Comparison of ENCODE assay signal across 10 cellular contexts in the genomic region with DNA sequence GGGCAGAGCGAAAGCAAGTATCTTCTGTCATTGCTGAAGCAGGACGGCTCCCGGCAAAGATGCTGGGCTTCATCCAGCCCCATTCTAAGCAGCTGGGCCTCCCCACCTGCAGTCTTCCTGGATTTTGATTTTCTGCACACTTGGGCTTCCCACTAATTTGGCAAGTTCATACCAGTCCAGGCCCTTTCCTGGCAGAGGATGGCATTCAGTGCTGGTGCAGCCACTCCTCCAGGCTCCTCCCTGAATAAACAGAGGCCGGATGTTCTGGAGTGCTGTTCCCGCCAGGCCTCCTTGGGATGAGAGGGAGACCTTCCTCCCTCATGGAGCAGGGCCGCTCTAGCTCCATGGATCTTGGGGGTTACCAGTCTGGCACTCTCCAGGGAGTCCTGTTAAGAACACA. TPM values are rescaled to one million over a fixed set of nuclear protein-coding genes. Genes with fewer than 3 reads are reported as not detected.
DNase-seq lines count a peak whose midpoint lies in the region; ATAC-seq and TF ChIP-seq lines count a peak whose summit lies in the region.
"Had no signal": no experiment of that assay in that cellular context is flagged by ENCODE, and none has a peak within 500 bp of the region (broad histone marks: within the 10 kb centered on the region; RNA-seq: fewer than 3 reads in every experiment).

No MANE protein-coding gene starts in this region.

- H3K4me1 ChIP-seq in tibial artery = peaks cover 3 to 71% (median 56%) of the 10 kb centered on the region in 4 donors

- CTCF ChIA-PET in activated CD4-positive, alpha-beta T cell treated with anti-CD3 and anti-CD28 coated beads, Interleukin-2, amount 10 ng/mL, durations not matched to agents 7 days and 5 days (lab: Charles Lee) = interaction anchor here (1.0 to 2.1 kb wide), 4 partner anchors 9 to 32 kb away, joined by 3 to 5 read pairs (median 4); no protein-coding TSS in a partner anchor

- intact Hi-C loops in left colon (cut with DNase I, micrococcal nuclease) = no loop called here
- intact Hi-C loops in tibial artery (cut with DNase I; ENCODE audit: low total_unique reads) = loop anchor here (5.0 kb wide), 1 partner anchor 57 kb away; the partner anchor contains the start of gene TIAL1

- H3K9me3 Mint-ChIP-seq in activated CD4-positive, alpha-beta T cell treated with anti-CD3 and anti-CD28 coated beads, Interleukin-2, amount 10 ng/mL, durations not matched to agents 7 days and 5 days = no peaks in the 10 kb centered on the region
- no peaks in the 10 kb centered on the region for H3K9me3 Mint-ChIP-seq in activated T-helper 17 cell treated with anti-CD3 and anti-CD28 coated beads, Interleukin-2, amount 50 U/mL, for 72 hours
- H3K9me3 Mint-ChIP-seq: memory B cell had no signal

- peak overlapping the region; percentile 95 for H3K27ac Mint-ChIP-seq in activated CD4-positive, alpha-beta T cell treated with anti-CD3 and anti-CD28 coated beads, Interleukin-2, amount 10 ng/mL, durations not matched to agents 7 days and 5 days
- peak overlapping the region; percentile 91 for H3K27ac Mint-ChIP-seq in activated T-helper 17 cell treated with anti-CD3 and anti-CD28 coated beads, Interleukin-2, amount 50 U/mL, for 72 hours
- H3K27ac Mint-ChIP-seq: memory B cell had no signal

- peak overlapping the region; percentile 86 for H3K4me3 Mint-ChIP-seq in activated CD4-positive, alpha-beta T cell treated with anti-CD3 and anti-CD28 coated beads, Interleukin-2, amount 10 ng/mL, durations not matched to agents 7 days and 5 days
- H3K4me3 Mint-ChIP-seq in activated T-helper 17 cell treated with anti-CD3 and anti-CD28 coated beads, Interleukin-2, amount 50 U/mL, for 72 hours = peak overlapping the region; percentile 84
- H3K4me3 Mint-ChIP-seq: memory B cell had no signal

- peaks cover 60% of the 10 kb centered on the region for H3K4me1 Mint-ChIP-seq in activated CD4-positive, alpha-beta T cell treated with anti-CD3 and anti-CD28 coated beads, Interleukin-2, amount 10 ng/mL, durations not matched to agents 7 days and 5 days
- H3K4me1 Mint-ChIP-seq in activated T-helper 17 cell treated with anti-CD3 and anti-CD28 coated beads, Interleukin-2, amount 50 U/mL, for 72 hours = peaks cover 42% of the 10 kb centered on the region

- peak overlapping the region; percentile 15 to 25 for H3K4me3 ChIP-seq in tibial artery

- H3K36me3 ChIP-seq in tibial artery = no peaks in the 10 kb centered on the region

- H3K27me3 ChIP-seq in tibial artery = no peaks in the 10 kb centered on the region

- H3K36me3 Mint-ChIP-seq in activated CD4-positive, alpha-beta T cell treated with anti-CD3 and anti-CD28 coated beads, Interleukin-2, amount 10 ng/mL, durations not matched to agents 7 days and 5 days (ENCODE audit: low read depth) = peaks cover 12% of the 10 kb centered on the region
- peaks cover 63% of the 10 kb centered on the region for H3K36me3 Mint-ChIP-seq in activated T-helper 17 cell treated with anti-CD3 and anti-CD28 coated beads, Interleukin-2, amount 50 U/mL, for 72 hours (ENCODE audit: low read depth)
- H3K36me3 Mint-ChIP-seq: memory B cell had no signal

- POLR2A ChIA-PET in activated CD4-positive, alpha-beta T cell treated with anti-CD3 and anti-CD28 coated beads, Interleukin-2, amount 10 ng/mL, durations not matched to agents 7 days and 5 days (lab: Charles Lee) = no interaction called here

- peak overlapping the region; percentile 98 to 100 for H3K27ac ChIP-seq in tibial artery
- H3K27ac ChIP-seq: HL-60 had no signal

- ATAC-seq in activated T-helper 17 cell treated with anti-CD3 and anti-CD28 coated beads, Interleukin-2, amount 50 U/mL, for 72 hours (replicated peaks) = no peak
- peak; percentile 61 for ATAC-seq in left colon
- no peak for ATAC-seq in HG03521 (IDR thresholded peaks at IDR 0.05; ENCODE audit: unreplicated experiment)
- ATAC-seq in GM19467 (IDR thresholded peaks at IDR 0.05; ENCODE audit: unreplicated experiment) = no peak

- DNase-seq in activated CD4-positive, alpha-beta T cell treated with anti-CD3 and anti-CD28 coated beads, Interleukin-2, amount 10 ng/mL, durations not matched to agents 7 days and 5 days = no peak
- DNase-seq in activated CD4-positive, alpha-beta T cell treated with anti-CD3 and anti-CD28 coated beads, Interleukin-2, amount 50 U/mL, for 1 hour = no peak
- DNase-seq in left colon (peak; percentile 63 to 77), tibial artery (peak; percentile 38 to 79), occipital lobe (lab: John Stamatoyannopoulos, UW) (no peak)

- H3K9me3 ChIP-seq in tibial artery = no peaks in the 10 kb centered on the region

- TF ChIP-seq CTCF in tibial artery (IDR thresholded peaks at IDR 0.05) = no peak

- no peaks in the 10 kb centered on the region for H3K27me3 Mint-ChIP-seq in activated CD4-positive, alpha-beta T cell treated with anti-CD3 and anti-CD28 coated beads, Interleukin-2, amount 10 ng/mL, durations not matched to agents 7 days and 5 days
- no peaks in the 10 kb centered on the region for H3K27me3 Mint-ChIP-seq in activated T-helper 17 cell treated with anti-CD3 and anti-CD28 coated beads, Interleukin-2, amount 50 U/mL, for 72 hours
- H3K27me3 Mint-ChIP-seq: memory B cell had no signal

RNA-seq across cellular contexts. Expression of gene BAG3, which starts 3.4 kb away (rescaled TPM):
- 10 to 100 TPM; 27.1 to 27.6 TPM for total RNA-seq in activated CD4-positive, alpha-beta T cell treated with anti-CD3 and anti-CD28 coated beads, Interleukin-2, amount 10 ng/mL, durations not matched to agents 7 days and 5 days
- total RNA-seq in activated T-helper 17 cell treated with anti-CD3 and anti-CD28 coated beads, Interleukin-2, amount 50 U/mL, for 72 hours = 10 to 100 TPM; 24.7 to 26.6 TPM
- total RNA-seq in left colon (10 to 100 TPM; 26.4 to 26.9 TPM), occipital lobe (0.78 TPM)

RNA-seq across cellular contexts. Expression of gene TIAL1, which starts 57.8 kb away (rescaled TPM):
- total RNA-seq in activated CD4-positive, alpha-beta T cell treated with anti-CD3 and anti-CD28 coated beads, Interleukin-2, amount 10 ng/mL, durations not matched to agents 7 days and 5 days = 100 to 1,000 TPM; 166 to 174 TPM
- 100 to 1,000 TPM; 195 to 202 TPM for total RNA-seq in activated T-helper 17 cell treated with anti-CD3 and anti-CD28 coated beads, Interleukin-2, amount 50 U/mL, for 72 hours
- total RNA-seq in left colon (10 to 100 TPM; 92.8 to 97.0 TPM), occipital lobe (58.8 TPM)

Comparison
In these comparisons a context has a peak if more than half of its experiments do, and no peak if none do; other contexts are left out.
1. DNase-seq: peak in left colon (2 of 2) and tibial artery (2 of 2); none in activated CD4-positive, alpha-beta T cell treated with anti-CD3 and anti-CD28 coated beads, Interleukin-2, amount 10 ng/mL, durations not matched to agents 7 days and 5 days (single experiment), activated CD4-positive, alpha-beta T cell treated with anti-CD3 and anti-CD28 coated beads, Interleukin-2, amount 50 U/mL, for 1 hour (single experiment) and occipital lobe (single experiment).
2. RNA of gene BAG3, which starts 3.4 kb away (total RNA-seq): 27.1 to 27.6 TPM in activated CD4-positive, alpha-beta T cell treated with anti-CD3 and anti-CD28 coated beads, Interleukin-2, amount 10 ng/mL, durations not matched to agents 7 days and 5 days, 26.4 to 26.9 TPM in left colon and 24.7 to 26.6 TPM in activated T-helper 17 cell treated with anti-CD3 and anti-CD28 coated beads, Interleukin-2, amount 50 U/mL, for 72 hours; 0.78 TPM in occipital lobe (single experiment); every median in the first group is over 10 times any median in the second.